In the genomic region with DNA sequence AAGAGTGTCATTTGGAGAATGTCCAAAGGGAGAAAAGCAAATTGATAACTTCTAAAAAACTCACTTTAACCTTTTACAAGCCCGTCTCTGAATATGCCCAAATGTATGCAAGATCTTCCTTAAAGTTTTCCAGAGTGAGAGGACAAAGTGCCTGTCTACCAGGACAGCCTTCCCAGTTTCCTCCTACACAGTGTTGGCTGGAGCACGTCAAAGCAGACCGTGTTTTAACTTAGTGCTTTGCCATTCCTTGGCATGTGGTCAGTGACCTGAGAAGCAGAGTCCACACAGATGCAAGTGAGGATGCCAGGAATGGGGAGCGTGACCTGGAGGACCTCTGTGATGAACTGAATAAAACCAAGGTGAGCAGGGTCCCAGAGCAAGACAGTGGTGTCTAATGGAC, we compare ENCODE assay signal across 19 cellular contexts.
DNase-seq lines count a peak whose midpoint lies in the region; ATAC-seq and TF ChIP-seq lines count a peak whose summit lies in the region.
"Had no signal": no experiment of that assay in that cellular context is flagged by ENCODE, and none has a peak within 500 bp of the region (broad histone marks: within the 10 kb centered on the region; RNA-seq: fewer than 3 reads in every experiment).

No MANE protein-coding gene starts in this region.

- H3K4me1 Mint-ChIP-seq in activated CD8-positive, alpha-beta memory T cell treated with anti-CD3 and anti-CD28 coated beads, Interleukin-2, amount 10 ng/mL, durations not matched to agents 7 days and 5 days, result no peaks in the 10 kb centered on the region
- peaks cover 31% of the 10 kb centered on the region for H3K4me1 Mint-ChIP-seq in mesothelial cell of epicardium
- H3K4me1 Mint-ChIP-seq: activated CD4-positive, alpha-beta T cell treated with anti-CD3 and anti-CD28 coated beads for 36 hours; activated naive CD4-positive, alpha-beta T cell treated with anti-CD3 and anti-CD28 coated beads, Interleukin-2, amount 50 U/mL, for 24 hours; central memory CD8-positive, alpha-beta T cell; immature natural killer cell had no signal

- WGBS in thyroid gland, 2 donors, result 74 to 81% methylated on average over 4 of the region's 4 CpGs

- no peaks in the 10 kb centered on the region for H3K36me3 Mint-ChIP-seq in activated CD8-positive, alpha-beta memory T cell treated with anti-CD3 and anti-CD28 coated beads, Interleukin-2, amount 10 ng/mL, durations not matched to agents 7 days and 5 days
- H3K36me3 Mint-ChIP-seq in mesothelial cell of epicardium, result no peaks in the 10 kb centered on the region
- H3K36me3 Mint-ChIP-seq: activated naive CD4-positive, alpha-beta T cell treated with anti-CD3 and anti-CD28 coated beads, Interleukin-2, amount 50 U/mL, for 24 hours; immature natural killer cell had no signal

- TF ChIP-seq CTCF in mesothelial cell of epicardium (IDR thresholded peaks at IDR 0.05; ENCODE audit: unreplicated experiment) (no peak), thyroid gland (IDR thresholded peaks at IDR 0.05) (no peak), coronary artery (IDR thresholded peaks at IDR 0.05) (no peak)

- no peak overlapping the region for H3K4me3 Mint-ChIP-seq in activated CD8-positive, alpha-beta memory T cell treated with anti-CD3 and anti-CD28 coated beads, Interleukin-2, amount 10 ng/mL, durations not matched to agents 7 days and 5 days
- no peak overlapping the region for H3K4me3 Mint-ChIP-seq in mesothelial cell of epicardium
- H3K4me3 Mint-ChIP-seq: activated CD4-positive, alpha-beta T cell treated with anti-CD3 and anti-CD28 coated beads for 36 hours; activated naive CD4-positive, alpha-beta T cell treated with anti-CD3 and anti-CD28 coated beads, Interleukin-2, amount 50 U/mL, for 24 hours; central memory CD8-positive, alpha-beta T cell; immature natural killer cell; memory B cell had no signal

- no peak for TF ChIP-seq POLR2A in thyroid gland (IDR thresholded peaks at IDR 0.05)

- no peak for ATAC-seq in activated CD8-positive, alpha-beta memory T cell treated with anti-CD3 and anti-CD28 coated beads, Interleukin-2, amount 10 ng/mL, durations not matched to agents 7 days and 5 days
- ATAC-seq: activated CD4-positive, alpha-beta T cell treated with anti-CD3 and anti-CD28 coated beads for 36 hours had no signal

- no peak overlapping the region for H3K4me3 ChIP-seq in duodenal mucosa (ENCODE audit: low read depth in 1 of 2, low read length in 2 of 2)
- no peak overlapping the region for H3K4me3 ChIP-seq in thyroid gland (replicated peaks in 1 of 3)
- H3K4me3 ChIP-seq in coronary artery, result no peak overlapping the region
- H3K4me3 ChIP-seq: tibial nerve had no signal

- peak; percentile 9 for DNase-seq in activated CD8-positive, alpha-beta memory T cell treated with anti-CD3 and anti-CD28 coated beads, Interleukin-2, amount 10 ng/mL, durations not matched to agents 7 days and 5 days
- DNase-seq in activated CD8-positive, alpha-beta memory T cell treated with anti-CD3 and anti-CD28 coated beads, Interleukin-2, amount 50 U/mL, for 48 hours, result no peak
- DNase-seq in mesothelial cell of epicardium (ENCODE audit: low spot score in 2 of 2, unreplicated experiment in 2 of 2) (no peak), thyroid gland (no peak), hypothalamus (lab: John Stamatoyannopoulos, UW) (no peak), NK-92 (lab: John Stamatoyannopoulos, UW; ENCODE audit: unreplicated experiment) (no peak), coronary artery (ENCODE audit: low spot score) (no peak)
- DNase-seq: activated CD4-positive, alpha-beta T cell treated with anti-CD3 and anti-CD28 coated beads for 36 hours; DMS79 treated with DMSO at 0.1 percent for 48 hours; immature natural killer cell; NCI-H2029 treated with DMSO at 0.1 percent for 48 hours; NCI-H524 had no signal

- CTCF ChIA-PET in activated CD8-positive, alpha-beta memory T cell treated with anti-CD3 and anti-CD28 coated beads, Interleukin-2, amount 10 ng/mL, durations not matched to agents 7 days and 5 days (lab: Charles Lee), result no interaction called here

- H3K9ac ChIP-seq in duodenal mucosa (ENCODE audit: low read depth in 1 of 2, low read length in 2 of 2), result no peak overlapping the region

- H3K36me3 ChIP-seq in duodenal mucosa (ENCODE audit: control insufficient read depth in 1 of 2, insufficient read depth in 2 of 2, low read length in 2 of 2) (no peaks in the 10 kb centered on the region), thyroid gland (no peaks in the 10 kb centered on the region)
- H3K36me3 ChIP-seq: tibial nerve had no signal

- H3K9me3 ChIP-seq in duodenal mucosa (ENCODE audit: control insufficient read depth in 1 of 2, low read length in 2 of 2) (no peaks in the 10 kb centered on the region), thyroid gland (no peaks in the 10 kb centered on the region)
- H3K9me3 ChIP-seq: tibial nerve had no signal

- H3K4me1 ChIP-seq in duodenal mucosa (ENCODE audit: control insufficient read depth in 1 of 2, insufficient read depth in 2 of 2, low read length in 2 of 2) (peaks cover 8 to 15% of the 10 kb centered on the region in 2 donors), thyroid gland (peaks cover 10 to 24% of the 10 kb centered on the region in 2 donors)

- no peaks in the 10 kb centered on the region for H3K9me3 Mint-ChIP-seq in activated CD8-positive, alpha-beta memory T cell treated with anti-CD3 and anti-CD28 coated beads, Interleukin-2, amount 10 ng/mL, durations not matched to agents 7 days and 5 days (ENCODE audit: low read depth)
- H3K9me3 Mint-ChIP-seq in mesothelial cell of epicardium, result peaks cover 8% of the 10 kb centered on the region
- H3K9me3 Mint-ChIP-seq: activated naive CD4-positive, alpha-beta T cell treated with anti-CD3 and anti-CD28 coated beads, Interleukin-2, amount 50 U/mL, for 24 hours; central memory CD8-positive, alpha-beta T cell had no signal

- H3K27me3 ChIP-seq in duodenal mucosa (ENCODE audit: control insufficient read depth in 1 of 2, insufficient read depth in 2 of 2, low read length in 2 of 2) (no peaks in the 10 kb centered on the region), thyroid gland (no peaks in the 10 kb centered on the region)
- H3K27me3 ChIP-seq: tibial nerve had no signal

- H3K27ac ChIP-seq in duodenal mucosa (ENCODE audit: low read depth, low read length) (peak overlapping the region; percentile 36), thyroid gland (peak overlapping the region in 2 of 3 donors; percentile 15 to 41), coronary artery (peak overlapping the region in 1 of 2 donors; percentile 36)
- H3K27ac ChIP-seq: C4-2B, epithelial cell of prostate had no signal

- peaks cover 18% of the 10 kb centered on the region for H3K27me3 Mint-ChIP-seq in activated CD8-positive, alpha-beta memory T cell treated with anti-CD3 and anti-CD28 coated beads, Interleukin-2, amount 10 ng/mL, durations not matched to agents 7 days and 5 days
- no peaks in the 10 kb centered on the region for H3K27me3 Mint-ChIP-seq in mesothelial cell of epicardium (ENCODE audit: low read depth)

- no peak overlapping the region for H3K27ac Mint-ChIP-seq in activated CD8-positive, alpha-beta memory T cell treated with anti-CD3 and anti-CD28 coated beads, Interleukin-2, amount 10 ng/mL, durations not matched to agents 7 days and 5 days
- H3K27ac Mint-ChIP-seq in mesothelial cell of epicardium, result peak overlapping the region; percentile 97
- H3K27ac Mint-ChIP-seq: activated CD4-positive, alpha-beta T cell treated with anti-CD3 and anti-CD28 coated beads for 36 hours; activated naive CD4-positive, alpha-beta T cell treated with anti-CD3 and anti-CD28 coated beads, Interleukin-2, amount 50 U/mL, for 24 hours; immature natural killer cell; memory B cell had no signal

- intact Hi-C loops in thyroid gland (cut with DNase I), result no loop called here
